Comparison of ENCODE assay signal across 13 cellular contexts in genomic region chr19:42116308-42117075, GRCh38. TPM values are rescaled to one million over a fixed set of nuclear protein-coding genes. Genes with fewer than 3 reads are reported as not detected.
DNase-seq lines count a peak whose midpoint lies in the region; ATAC-seq, FAIRE-seq and TF ChIP-seq lines count a peak whose summit lies in the region.
"Had no signal": no experiment of that assay in that cellular context is flagged by ENCODE, and none has a peak within 500 bp of the region (broad histone marks: within the 10 kb centered on the region; RNA-seq: fewer than 3 reads in every experiment).

No MANE protein-coding gene starts in this region.

- dilution Hi-C loops in IMR-90 (cut with HindIII; ENCODE audit: low sequenced_read_pairs, unreplicated experiment): no loop called here

- no peak overlapping the region for H2BK15ac ChIP-seq in IMR-90 (ENCODE audit: low read depth, low read length)

- H3K9me3 ChIP-seq in IMR-90 (ENCODE audit: control insufficient read depth, insufficient read depth, low read length): no peaks in the 10 kb centered on the region
- H3K9me3 ChIP-seq in GM12878 (replicated peaks; ENCODE audit: control insufficient read depth, insufficient read depth, low read length): no peaks in the 10 kb centered on the region
- no peaks in the 10 kb centered on the region for H3K9me3 ChIP-seq in pancreas
- H3K9me3 ChIP-seq: colonic mucosa had no signal

- peaks cover 30% of the 10 kb centered on the region for H3K9me1 ChIP-seq in IMR-90 (ENCODE audit: insufficient read depth, low read length)

- in situ Hi-C loops in IMR-90 (cut with MboI; ENCODE audit: low sequenced_read_pairs) (loop anchor here (10.0 kb wide), 1 partner anchor 278 kb away; the partner anchor contains the start of gene CNFN), GM12878 (cut with MboI) (no loop called here)

- H4K91ac ChIP-seq in IMR-90 (ENCODE audit: insufficient read depth, low read depth, low read length): no peak overlapping the region

- intact Hi-C loops in IMR-90 (cut with micrococcal nuclease) (no loop called here), GM12878 (cut with micrococcal nuclease; ENCODE audit: unreplicated experiment) (no loop called here), pancreas (cut with DNase I) (no loop called here)

- no peaks in the 10 kb centered on the region for H3K36me3 ChIP-seq in IMR-90 (ENCODE audit: control insufficient read depth, insufficient read depth, low read length)
- H3K36me3 ChIP-seq in GM12878 (ENCODE audit: control insufficient read depth in 2 of 2, insufficient read depth in 2 of 2, low read length in 1 of 2): peaks cover 18 to 37% of the 10 kb centered on the region in 2 experiments
- no peaks in the 10 kb centered on the region for H3K36me3 ChIP-seq in pancreas
- H3K36me3 ChIP-seq: colonic mucosa had no signal

- H2AK5ac ChIP-seq in IMR-90 (ENCODE audit: low read depth, low read length): peak overlapping the region; percentile 91

- H3K9ac ChIP-seq in IMR-90 (ENCODE audit: low read depth, low read length) (no peak overlapping the region), GM12878 (ENCODE audit: control insufficient read depth, insufficient read depth, low read length) (no peak overlapping the region)

- no peak overlapping the region for H3K18ac ChIP-seq in IMR-90 (ENCODE audit: low read depth, low read length)

- 40% methylated on average over 1 of the region's 20 CpGs; no CpG with 5 or more reads in 1 of the 2 experiments for WGBS in IMR-90 (ENCODE audit: extremely low coverage in 2 of 2, insufficient read length in 1 of 2), 2 experiments
- WGBS in GM12878 (ENCODE audit: insufficient coverage, insufficient replicate concordance, low lambda C conversion rate, missing lambda C conversion rate): 85% methylated on average over 20 of the region's 20 CpGs
- WGBS in pancreas, 2 donors: 92 to 94% methylated on average over 20 of the region's 20 CpGs

- no peak for DNase-seq in GM10266 (ENCODE audit: extremely low spot score)
- no peak for DNase-seq in IMR-90
- no peak for DNase-seq in GM12878 (ENCODE audit: low read depth, low spot score)
- DNase-seq in pancreas: peak in 1 of 6 donors; percentile 64
- DNase-seq in foreskin fibroblast: no peak
- no peak for DNase-seq in kidney tubule cell (ENCODE audit: low spot score)
- DNase-seq in NOMO-1 treated with dmso at 0.1 percent for 144 hours (lab: John Stamatoyannopoulos, UW; ENCODE audit: unreplicated experiment): no peak
- DNase-seq: activated CD4-positive, CD25-positive, alpha-beta regulatory T cell; colonic mucosa; NCI-H1436 treated with DMSO at 0.1 percent for 48 hours; NCI-H446 treated with DMSO at 0.1 percent for 48 hours; stimulated activated CD4-positive, alpha-beta T cell treated with anti-CD3 and anti-CD28 coated beads, Interleukin-1b, Interleukin-23, amount 100 ng/mL, for 48 hours had no signal

- H3K27me3 ChIP-seq in IMR-90 (ENCODE audit: control insufficient read depth, insufficient read depth, low read length) (no peaks in the 10 kb centered on the region), GM12878 (replicated peaks in 1 of 2; ENCODE audit: control insufficient read depth in 2 of 2, insufficient read depth in 2 of 2, low read length in 1 of 2) (no peaks in the 10 kb centered on the region), pancreas (no peaks in the 10 kb centered on the region)
- H3K27me3 ChIP-seq: colonic mucosa had no signal

- H4K5ac ChIP-seq in IMR-90 (ENCODE audit: low read depth, low read length): no peak overlapping the region

- H3K14ac ChIP-seq in IMR-90 (replicated peaks; ENCODE audit: low read depth, low read length): 0 out of 2 replicates have a peak overlapping the region, but pooled peaks have one; percentile 30

- H2BK20ac ChIP-seq in IMR-90 (ENCODE audit: low read depth, low read length): no peak overlapping the region

- no peak overlapping the region for H2BK5ac ChIP-seq in IMR-90 (ENCODE audit: low read depth, low read length, poor library complexity, severe bottlenecking)

- no peak for TF ChIP-seq POLR2A in IMR-90 (IDR thresholded peaks at IDR 0.05; ENCODE audit: low read depth, low read length)
- no peak for TF ChIP-seq POLR2A in GM12878 (IDR thresholded peaks at IDR 0.05; ENCODE audit: low read depth, low read length)

- no peak overlapping the region for H2AFZ ChIP-seq in IMR-90 (replicated peaks; ENCODE audit: low read length, poor library complexity)
- no peak overlapping the region for H2AFZ ChIP-seq in GM12878 (ENCODE audit: control insufficient read depth, low read depth, low read length)

- H3K4me3 ChIP-seq in IMR-90 (ENCODE audit: insufficient read depth, low read depth, low read length) (no peak overlapping the region), GM12878 (no peak overlapping the region), pancreas (no peak overlapping the region), foreskin fibroblast (ENCODE audit: low read depth in 1 of 2, low read length in 2 of 2) (no peak overlapping the region)
- H3K4me3 ChIP-seq: colonic mucosa had no signal

- H3K79me2 ChIP-seq in GM12878 (ENCODE audit: control insufficient read depth, insufficient read depth, low read length): peaks cover 3% of the 10 kb centered on the region

- H3K4me2 ChIP-seq in IMR-90 (ENCODE audit: low read depth, low read length) (no peak overlapping the region), GM12878 (ENCODE audit: control insufficient read depth, insufficient read depth) (peak overlapping the region; percentile 89)

- ATAC-seq in IMR-90 (ENCODE audit: low read depth) (no peak), GM12878 (no peak), pancreas (no peak)
- ATAC-seq: left lobe of liver had no signal

- H3K27ac ChIP-seq in IMR-90 (ENCODE audit: insufficient read depth, low read length): no peak overlapping the region
- peak overlapping the region; percentile 88 for H3K27ac ChIP-seq in GM12878 (ENCODE audit: control insufficient read depth, insufficient read depth)
- H3K27ac ChIP-seq in pancreas: peak overlapping the region in 3 of 4 donors; percentile 74 to 90 (median 82)
- H3K27ac ChIP-seq: colonic mucosa had no signal

- no peak overlapping the region for H3K56ac ChIP-seq in IMR-90 (ENCODE audit: extremely low read depth, insufficient read depth, low read length)

- no TSS peak for BruUV-seq in IMR-90 (replicated peaks; lab: Mats Ljungman, UMichigan)
- no TSS peak for BruUV-seq in GM12878 (replicated peaks; lab: Mats Ljungman, UMichigan)

- peak overlapping the region; percentile 1; the same call in 1 of the 2 replicates for H2BK120ac ChIP-seq in IMR-90 (ENCODE audit: low read depth, low read length)

- H3K79me1 ChIP-seq in IMR-90 (ENCODE audit: low read depth in 1 of 2, low read length in 2 of 2): peaks cover 3 to 31% of the 10 kb centered on the region in 2 experiments; a peak in 3 of 4 replicates

- H3K4me1 ChIP-seq in IMR-90 (ENCODE audit: control insufficient read depth, insufficient read depth, low read length) (peaks cover 27% of the 10 kb centered on the region), GM12878 (ENCODE audit: control insufficient read depth, insufficient read depth, low read length) (peaks cover 49% of the 10 kb centered on the region), pancreas (peaks cover 14 to 28% (median 14%) of the 10 kb centered on the region in 3 donors)
- H3K4me1 ChIP-seq: colonic mucosa had no signal

- H4K20me1 ChIP-seq in IMR-90 (ENCODE audit: insufficient read depth, low read length) (no peaks in the 10 kb centered on the region), GM12878 (ENCODE audit: control insufficient read depth, insufficient read depth) (no peaks in the 10 kb centered on the region)

- SMC1A ChIA-PET in GM12878 (lab: Charles Lee; ENCODE audit: uncharacterized antibody, unreplicated experiment): interaction anchor here (1.7 to 10.2 kb wide), 2 partner anchors 9 to 24 kb away, joined by 6 to 223 read pairs; no protein-coding TSS in a partner anchor

- no peak for TF ChIP-seq EP300 in GM12878 (IDR thresholded peaks at IDR 0.05; ENCODE audit: borderline replicate concordance in 1 of 2, control insufficient read depth in 1 of 2, low read depth in 2 of 2, low read length in 2 of 2)

- TF ChIP-seq RAD21 in IMR-90 (IDR thresholded peaks at IDR 0.05; ENCODE audit: low read length) (no peak), GM12878 (IDR thresholded peaks at IDR 0.05; ENCODE audit: insufficient read depth, low read depth, low read length) (no peak)

- H4K8ac ChIP-seq in IMR-90 (ENCODE audit: low read depth in 2 of 2, low read length in 2 of 2): no peak overlapping the region; a peak in 1 of 4 replicates

- RAD21 ChIA-PET in GM12878 (lab: Charles Lee; ENCODE audit: unreplicated experiment): interaction anchor here (4.1 to 6.5 kb wide), 3 partner anchors 7 to 15 kb away, joined by 51 to 92 read pairs (median 68); partner anchors contain the start of gene POU2F2

- POLR2A ChIA-PET in IMR-90 (lab: Charles Lee; ENCODE audit: unreplicated experiment): no interaction called here
- POLR2A ChIA-PET in GM12878 (lab: Charles Lee): interaction anchor here (5.0 to 5.1 kb wide), 2 partner anchors 7 to 12 kb away, joined by 67 to 75 read pairs; no protein-coding TSS in a partner anchor

- H2AK9ac ChIP-seq in IMR-90 (replicated peaks; ENCODE audit: low read depth, low read length, poor library complexity): no peak overlapping the region

- H3K4ac ChIP-seq in IMR-90 (ENCODE audit: low read depth, low read length): no peak overlapping the region

- CTCF ChIA-PET in IMR-90 (lab: Yijun Ruan, JAX) (no interaction called here), GM12878 (lab: Yijun Ruan, JAX) (interaction anchor here (1.6 to 10.9 kb wide), 6 partner anchors 6 to 322 kb away, joined by 6 to 197 read pairs (median 66); partner anchors contain the start of gene POU2F2)

- no peak overlapping the region for H3K23ac ChIP-seq in IMR-90 (ENCODE audit: low read depth, low read length)

- TF ChIP-seq CTCF in GM10266 (IDR thresholded peaks at IDR 0.05; ENCODE audit: control insufficient read depth, insufficient read depth, low read depth, missing control alignments): peak; percentile 27
- TF ChIP-seq CTCF in IMR-90 (conservative IDR thresholded peaks at IDR 0.05; ENCODE audit: low read depth, low read length): no peak
- peak; percentile 23 to 48 (median 39); a peak in 4 of 6 replicates for TF ChIP-seq CTCF in GM12878 (IDR thresholded peaks at IDR 0.05 in 2 of 3, conservative IDR thresholded peaks at IDR 0.05 in 1 of 3; ENCODE audit: control insufficient read depth in 2 of 3, extremely low read depth in 1 of 3, insufficient read depth in 1 of 3, low read depth in 3 of 3, low read length in 3 of 3)
- TF ChIP-seq CTCF in pancreas (IDR thresholded peaks at IDR 0.05): no peak
- no peak for TF ChIP-seq CTCF in foreskin fibroblast (IDR thresholded peaks at IDR 0.05; ENCODE audit: low read depth, low read length)

- FAIRE-seq in GM12878 (lab: Jason Lieb, UNC): no peak
- no peak for FAIRE-seq in pancreas (lab: Jason Lieb, UNC)

RNA-seq across cellular contexts. Expression of gene POU2F2, which starts 15.8 kb away (rescaled TPM):
- total RNA-seq in IMR-90 (2012; rRNA removed) (0.54 and 0.56 TPM in 2 replicates), GM12878 (2014; rRNA removed) (14.1 and 15.1 TPM in 2 replicates), GM12878 (2014; rRNA removed; fragmentation: Illumina TruSeq; extraction: Trizol) (13.8 and 22.0 TPM in 2 replicates), GM12878 (2021) (46.2 and 48.3 TPM in 2 replicates), pancreas (1 to 10 TPM in 3 of 6 donors, under 1 TPM in 3; 0.56 to 5.6 (median 1.00) TPM)
- polyA plus RNA-seq in IMR-90 (2012; rRNA removed) (5.0 and 6.6 TPM in 2 replicates), GM12878 (2011; rRNA removed) (28.9 and 37.6 TPM in 2 replicates), GM12878 (2014; fragmentation: Illumina TruSeq; extraction: Trizol) (36.1 and 62.4 TPM in 2 replicates), GM12878 (2014; fragmentation: Nextera tagmentation; extraction: Ambion mirVana) (1 to 10 TPM; 4.4 to 6.4 TPM), GM12878 (2014; rRNA removed) (39.0 and 42.2 TPM in 2 replicates), GM12878 (2016; fragmentation: Nextera tagmentation; extraction: Ambion mirVana) (10 to 100 TPM; 38.3 to 47.7 TPM), pancreas (1 to 10 TPM; 1.7 to 1.9 TPM)
- polyA plus RNA-seq in IMR-90 (2012; cell fraction: cytosol; rRNA removed): 1.8 and 5.3 TPM in 2 replicates
- 11.7 and 16.9 TPM in 2 replicates for polyA plus RNA-seq in IMR-90 (2012; cell fraction: nucleus; rRNA removed; ENCODE audit: low replicate concordance)
- 58.4 and 67.0 TPM in 2 replicates for total RNA-seq in GM12878 (2013; cell fraction: nucleolus; rRNA removed)
- polyA plus RNA-seq in GM12878 (2011; ENCODE audit: low read depth): 22.6 TPM
- 40.4 and 50.7 TPM in 2 replicates for polyA plus RNA-seq in GM12878 (2011; cell fraction: cytosol; rRNA removed)
- 116 and 132 TPM in 2 replicates for polyA plus RNA-seq in GM12878 (2011; cell fraction: nucleus; rRNA removed)
- polyA plus RNA-seq in GM12878 (2012): 45.6 and 50.4 TPM in 2 replicates
- polyA minus RNA-seq in GM12878 (2011; rRNA and poly(A)+ RNA removed): 20.4 and 27.0 TPM in 2 replicates
- polyA minus RNA-seq in GM12878 (2011; cell fraction: cytosol; rRNA and poly(A)+ RNA removed): 20.2 and 22.9 TPM in 2 replicates
- 20.2 and 33.8 TPM in 2 replicates for polyA minus RNA-seq in GM12878 (2011; cell fraction: nucleus; rRNA and poly(A)+ RNA removed)

RNA-seq across cellular contexts. Expression of gene ZNF574, which starts 40.5 kb away (rescaled TPM):
- total RNA-seq in IMR-90 (2012; rRNA removed) (8.1 and 10.0 TPM in 2 replicates), GM12878 (2014; rRNA removed) (12.6 and 15.4 TPM in 2 replicates), GM12878 (2014; rRNA removed; fragmentation: Illumina TruSeq; extraction: Trizol) (5.3 and 5.9 TPM in 2 replicates), GM12878 (2021) (17.6 and 18.9 TPM in 2 replicates), pancreas (1 to 10 TPM; 3.9 to 8.5 (median 5.8) TPM)
- polyA plus RNA-seq in IMR-90 (2012; rRNA removed) (12.7 and 14.1 TPM in 2 replicates), GM12878 (2011; rRNA removed) (2.1 and 7.9 TPM in 2 replicates), GM12878 (2014; fragmentation: Illumina TruSeq; extraction: Trizol) (1.2 and 5.4 TPM in 2 replicates), GM12878 (2014; fragmentation: Nextera tagmentation; extraction: Ambion mirVana) (under 1 TPM; 0.32 to 0.55 TPM), GM12878 (2014; rRNA removed) (14.9 and 17.7 TPM in 2 replicates), GM12878 (2016; fragmentation: Nextera tagmentation; extraction: Ambion mirVana) (10 to 100 TPM; 20.9 to 25.6 TPM), pancreas (1 to 10 TPM; 4.9 to 6.2 TPM)
- 4.9 and 11.7 TPM in 2 replicates for polyA plus RNA-seq in IMR-90 (2012; cell fraction: cytosol; rRNA removed)
- 4.1 and 12.6 TPM in 2 replicates for polyA plus RNA-seq in IMR-90 (2012; cell fraction: nucleus; rRNA removed; ENCODE audit: low replicate concordance)
- 27.4 and 34.0 TPM in 2 replicates for total RNA-seq in GM12878 (2013; cell fraction: nucleolus; rRNA removed)
- 3.0 TPM for polyA plus RNA-seq in GM12878 (2011; ENCODE audit: low read depth)
- polyA plus RNA-seq in GM12878 (2011; cell fraction: cytosol; rRNA removed): 14.1 and 19.8 TPM in 2 replicates
- 19.9 and 22.1 TPM in 2 replicates for polyA plus RNA-seq in GM12878 (2011; cell fraction: nucleus; rRNA removed)
- 8.1 and 9.7 TPM in 2 replicates for polyA plus RNA-seq in GM12878 (2012)
- 14.7 and 27.5 TPM in 2 replicates for polyA minus RNA-seq in GM12878 (2011; rRNA and poly(A)+ RNA removed)
- 12.2 and 13.9 TPM in 2 replicates for polyA minus RNA-seq in GM12878 (2011; cell fraction: cytosol; rRNA and poly(A)+ RNA removed)
- 7.3 and 12.0 TPM in 2 replicates for polyA minus RNA-seq in GM12878 (2011; cell fraction: nucleus; rRNA and poly(A)+ RNA removed)

RNA-seq across cellular contexts. Expression of gene GRIK5, which starts 46.5 kb away (rescaled TPM):
- total RNA-seq in IMR-90 (2012; rRNA removed): not detected in 2 replicates
- 0.07 and 0.10 TPM in 2 replicates for polyA plus RNA-seq in IMR-90 (2012; rRNA removed)
- 0.12 TPM in 1 of 2 replicates, not detected in the other for polyA plus RNA-seq in IMR-90 (2012; cell fraction: cytosol; rRNA removed)
- polyA plus RNA-seq in IMR-90 (2012; cell fraction: nucleus; rRNA removed; ENCODE audit: low replicate concordance): 0.57 and 1.1 TPM in 2 replicates
- 0.17 and 0.31 TPM in 2 replicates for total RNA-seq in GM12878 (2013; cell fraction: nucleolus; rRNA removed)
- 0.05 and 0.06 TPM in 2 replicates for total RNA-seq in GM12878 (2014; rRNA removed)
- not detected in 2 replicates for total RNA-seq in GM12878 (2014; rRNA removed; fragmentation: Illumina TruSeq; extraction: Trizol)
- 0.19 and 0.23 TPM in 2 replicates for total RNA-seq in GM12878 (2021)
- not detected for polyA plus RNA-seq in GM12878 (2011; ENCODE audit: low read depth)
- 0.03 and 0.04 TPM in 2 replicates for polyA plus RNA-seq in GM12878 (2011; rRNA removed)
- polyA plus RNA-seq in GM12878 (2011; cell fraction: cytosol; rRNA removed): 0.04 and 0.07 TPM in 2 replicates
- 0.31 and 0.44 TPM in 2 replicates for polyA plus RNA-seq in GM12878 (2011; cell fraction: nucleus; rRNA removed)
- 0.18 and 0.19 TPM in 2 replicates for polyA plus RNA-seq in GM12878 (2012)
- polyA plus RNA-seq in GM12878 (2014; fragmentation: Illumina TruSeq; extraction: Trizol): 0.07 TPM in 1 of 2 replicates, not detected in the other
- under 1 TPM in 1 of 2 experiments, not detected in 1; 0.04 TPM for polyA plus RNA-seq in GM12878 (2014; fragmentation: Nextera tagmentation; extraction: Ambion mirVana)
- 0.15 and 0.23 TPM in 2 replicates for polyA plus RNA-seq in GM12878 (2014; rRNA removed)
- polyA plus RNA-seq in GM12878 (2016; fragmentation: Nextera tagmentation; extraction: Ambion mirVana): under 1 TPM in 1 of 2 experiments, not detected in 1; 0.08 TPM
- polyA minus RNA-seq in GM12878 (2011; rRNA and poly(A)+ RNA removed): not detected in 2 replicates
- not detected in 2 replicates for polyA minus RNA-seq in GM12878 (2011; cell fraction: cytosol; rRNA and poly(A)+ RNA removed)
- polyA minus RNA-seq in GM12878 (2011; cell fraction: nucleus; rRNA and poly(A)+ RNA removed): 0.10 and 0.12 TPM in 2 replicates
- 1 to 10 TPM; 1.9 to 3.6 (median 3.1) TPM for total RNA-seq in pancreas
- 10 to 100 TPM in 1 of 2 donors, 1 to 10 TPM in 1; 4.8 to 10.5 TPM for polyA plus RNA-seq in pancreas

Comparison
In these comparisons a context has a peak if more than half of its experiments do, and no peak if none do; other contexts are left out.
1. CTCF ChIP-seq: peak in GM10266 (single experiment) and GM12878 (3 of 3); none in IMR-90 (single experiment), pancreas (0 of 4) and foreskin fibroblast (single experiment).